Comparison of ENCODE assay signal across 2 cellular contexts in the genomic region with DNA sequence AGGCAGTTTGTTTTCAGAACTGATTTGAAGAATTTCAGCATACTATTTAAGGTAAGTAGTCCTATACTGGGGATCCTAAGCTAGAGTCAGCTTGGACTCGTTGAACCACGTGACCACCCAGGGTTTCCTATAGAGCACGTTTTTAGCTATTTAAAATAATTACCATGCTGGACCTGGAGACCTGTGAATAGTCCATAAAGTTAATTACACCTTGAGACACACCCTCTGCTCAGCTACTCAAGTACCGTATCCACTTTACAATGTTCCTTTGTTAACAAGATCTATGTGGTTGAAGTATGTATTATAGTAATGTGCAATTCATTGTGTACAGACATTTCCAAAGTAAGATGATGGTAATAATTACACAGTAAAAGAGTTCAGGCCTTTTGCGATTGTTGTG.
TF ChIP-seq lines count a peak whose summit lies in the region.

No MANE protein-coding gene starts in this region.

TF ChIP-seq in IMR-90, 13 proteins besides CTCF, POLR2A, EP300 and RAD21:
- TF ChIP-seq RCOR1 (IDR thresholded peaks at IDR 0.05; ENCODE audit: insufficient replicate concordance, low read length) = no peak
- no peak for TF ChIP-seq MAZ (IDR thresholded peaks at IDR 0.05; ENCODE audit: borderline replicate concordance, low read depth, low read length)
- TF ChIP-seq MAFK (IDR thresholded peaks at IDR 0.05; ENCODE audit: low read depth, low read length) = no peak
- TF ChIP-seq, protein P1, sequence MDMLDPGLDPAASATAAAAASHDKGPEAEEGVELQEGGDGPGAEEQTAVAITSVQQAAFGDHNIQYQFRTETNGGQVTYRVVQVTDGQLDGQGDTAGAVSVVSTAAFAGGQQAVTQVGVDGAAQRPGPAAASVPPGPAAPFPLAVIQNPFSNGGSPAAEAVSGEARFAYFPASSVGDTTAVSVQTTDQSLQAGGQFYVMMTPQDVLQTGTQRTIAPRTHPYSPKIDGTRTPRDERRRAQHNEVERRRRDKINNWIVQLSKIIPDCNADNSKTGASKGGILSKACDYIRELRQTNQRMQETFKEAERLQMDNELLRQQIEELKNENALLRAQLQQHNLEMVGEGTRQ (IDR thresholded peaks at IDR 0.05; ENCODE audit: low read depth, low read length) = no peak
- no peak for TF ChIP-seq MXI1 (IDR thresholded peaks at IDR 0.05; ENCODE audit: borderline replicate concordance, low read depth, low read length)
- no peak for TF ChIP-seq CEBPB (IDR thresholded peaks at IDR 0.05; ENCODE audit: low read depth, low read length)
- TF ChIP-seq BHLHE40 (IDR thresholded peaks at IDR 0.05; ENCODE audit: low read depth, low read length) = no peak
- TF ChIP-seq RFX5 (IDR thresholded peaks at IDR 0.05; ENCODE audit: low read depth, low read length) = no peak
- TF ChIP-seq FOS (IDR thresholded peaks at IDR 0.05; ENCODE audit: low read depth, low read length) = no peak
- TF ChIP-seq CHD1 (IDR thresholded peaks at IDR 0.05; ENCODE audit: low read depth, low read length) = no peak

TF ChIP-seq in GM12878, 131 proteins besides CTCF, POLR2A, EP300 and RAD21:
- TF ChIP-seq WRNIP1 (IDR thresholded peaks at IDR 0.05; ENCODE audit: borderline replicate concordance, low read depth, low read length) (no peak), RAD51 (IDR thresholded peaks at IDR 0.05) (0 out of 2 replicates have a peak, but pooled peaks have one; percentile 19)
